ENCODE assay signal across 8 cellular contexts in the genomic region with DNA sequence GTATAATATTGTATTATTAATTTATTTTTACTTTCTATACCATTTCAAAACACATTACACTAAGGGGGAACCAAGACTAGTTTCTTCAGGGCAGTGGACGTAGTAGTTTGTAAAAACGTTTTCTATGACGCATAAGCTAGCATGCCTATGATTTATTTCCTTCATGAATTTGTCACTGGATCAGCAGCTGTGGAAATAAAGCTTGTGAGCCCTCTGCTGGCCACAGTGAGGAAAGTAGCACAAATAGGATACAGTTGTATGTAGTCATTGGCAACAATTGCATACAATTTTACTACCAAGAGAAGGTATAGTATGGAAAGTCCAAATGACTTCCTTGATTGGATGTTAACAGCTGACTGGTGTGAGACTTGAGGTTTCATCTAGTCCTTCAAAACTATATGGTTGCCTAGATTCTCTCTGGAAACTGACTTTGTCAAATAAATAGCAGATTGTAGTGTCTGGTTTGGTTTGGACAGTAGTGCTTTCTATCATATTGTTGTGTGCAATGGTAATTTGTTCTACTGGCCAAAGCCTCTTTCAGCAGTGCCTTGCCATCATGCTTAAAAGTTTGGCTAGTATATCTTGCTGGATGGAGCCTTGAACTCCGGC. TPM values are rescaled to one million over a fixed set of nuclear protein-coding genes. Genes with fewer than 3 reads are reported as not detected.
DNase-seq lines count a peak whose midpoint lies in the region; ATAC-seq, FAIRE-seq and TF ChIP-seq lines count a peak whose summit lies in the region.

No MANE protein-coding gene starts in this region.

- DNase-seq in AG08396 (ENCODE audit: low spot score): peak; percentile 68
- peak; percentile 88 for DNase-seq in NCI-H2107 treated with DMSO at 0.1 percent for 48 hours (lab: John Stamatoyannopoulos, UW; ENCODE audit: unreplicated experiment)
- DNase-seq in UCSD-AML1 (lab: John Stamatoyannopoulos, UW; ENCODE audit: unreplicated experiment): peak; percentile 27
- peak; percentile 76 for DNase-seq in mammary epithelial cell
- peak; percentile 35 for DNase-seq in keratinocyte (ENCODE audit: low read depth, low spot score)
- peak; percentile 60 for DNase-seq in stimulated activated CD4-positive, alpha-beta T cell treated with anti-CD3 and anti-CD28 coated beads, Interleukin-1b, Interleukin-23, amount 100 ng/mL, for 48 hours

- in situ Hi-C loops in mammary epithelial cell (cut with MboI; ENCODE audit: low sequenced_read_pairs in 2 of 2): loop anchor here in 1 of 2 donors (10.0 kb wide), 1 partner anchor 325 kb away; no protein-coding TSS in a partner anchor

- FAIRE-seq in keratinocyte (lab: Jason Lieb, UNC): peak; percentile 72

- H4K20me1 ChIP-seq in mammary epithelial cell (ENCODE audit: insufficient read depth, low read length): no peaks in the 10 kb centered on the region
- no peaks in the 10 kb centered on the region for H4K20me1 ChIP-seq in keratinocyte (ENCODE audit: control insufficient read depth, extremely low read depth, insufficient read depth, low read length)

- H3K4me2 ChIP-seq in mammary epithelial cell (ENCODE audit: insufficient read depth, low read depth, low read length) (no peak overlapping the region), keratinocyte (ENCODE audit: control insufficient read depth, extremely low read depth, insufficient read depth, low read depth, low read length) (no peak overlapping the region)

- CTCF ChIA-PET in mammary epithelial cell (lab: Charles Lee; ENCODE audit: low non-redundant PET): interaction anchor here (0.6 to 2.0 kb wide), 3 partner anchors 26 to 218 kb away, joined by 3 to 7 read pairs (median 7); no protein-coding TSS in a partner anchor

- H3K27me3 ChIP-seq in mammary epithelial cell (ENCODE audit: insufficient read depth, low read length): no peaks in the 10 kb centered on the region
- H3K27me3 ChIP-seq in keratinocyte (ENCODE audit: control insufficient read depth, extremely low read depth, insufficient read depth, low read length): no peaks in the 10 kb centered on the region

- H3K36me3 ChIP-seq in mammary epithelial cell (ENCODE audit: insufficient read depth, low read length): peaks cover 14% of the 10 kb centered on the region
- peaks cover 10 to 14% of the 10 kb centered on the region in 2 experiments for H3K36me3 ChIP-seq in keratinocyte (ENCODE audit: control insufficient read depth in 2 of 2, extremely low read depth in 1 of 2, insufficient read depth in 2 of 2, low read length in 2 of 2)

- H3K9me1 ChIP-seq in keratinocyte (ENCODE audit: control insufficient read depth, extremely low read depth, insufficient read depth, low read length): peaks cover 2% of the 10 kb centered on the region

- H3K79me2 ChIP-seq in mammary epithelial cell (ENCODE audit: insufficient read depth, low read length) (no peaks in the 10 kb centered on the region), keratinocyte (ENCODE audit: control insufficient read depth, insufficient read depth, low read length) (no peaks in the 10 kb centered on the region)

- TF ChIP-seq CTCF in mammary epithelial cell (conservative IDR thresholded peaks at IDR 0.05 in 1 of 2, IDR thresholded peaks at IDR 0.05 in 1 of 2; ENCODE audit: extremely low read depth in 1 of 2, insufficient read depth in 1 of 2, low read depth in 1 of 2, low read length in 2 of 2) (peak; percentile 78 to 86), keratinocyte (optimal IDR thresholded peaks at IDR 0.05 in 1 of 3, IDR thresholded peaks at IDR 0.05 in 1 of 3, conservative IDR thresholded peaks at IDR 0.05 in 1 of 3; ENCODE audit: extremely low read depth in 1 of 3, insufficient read depth in 2 of 3, low read length in 3 of 3) (peak; percentile 62 to 84 (median 73))

- dilution Hi-C loops in mammary epithelial cell (cut with HindIII; ENCODE audit: low sequenced_read_pairs): no loop called here
- dilution Hi-C loops in keratinocyte (cut with MboI; ENCODE audit: extremely low pct_ligation_motif_present, low sequenced_read_pairs): no loop called here

- H3K4me3 ChIP-seq in mammary epithelial cell (replicated peaks in 1 of 3; ENCODE audit: insufficient read depth in 1 of 3, low read depth in 2 of 3, low read length in 3 of 3): no peak overlapping the region
- H3K4me3 ChIP-seq in keratinocyte (ENCODE audit: control insufficient read depth in 2 of 3, extremely low read depth in 1 of 3, insufficient read depth in 2 of 3, low read depth in 1 of 3, low read length in 3 of 3): no peak overlapping the region

- BruUV-seq in mammary epithelial cell (replicated peaks; lab: Mats Ljungman, UMichigan): no TSS peak

- H3K4me1 ChIP-seq in mammary epithelial cell (ENCODE audit: insufficient read depth, low read length) (no peaks in the 10 kb centered on the region), keratinocyte (ENCODE audit: control insufficient read depth, extremely low read depth, insufficient read depth, low read length) (no peaks in the 10 kb centered on the region)

- ATAC-seq in GM21786 (IDR thresholded peaks at IDR 0.05; ENCODE audit: unreplicated experiment) (peak; percentile 53), HG03571 (IDR thresholded peaks at IDR 0.05; ENCODE audit: unreplicated experiment) (no peak)

- H3K9ac ChIP-seq in mammary epithelial cell (ENCODE audit: insufficient read depth, low read length): no peak overlapping the region
- H3K9ac ChIP-seq in keratinocyte (ENCODE audit: control insufficient read depth, extremely low read depth, insufficient read depth, low read length): no peak overlapping the region

- 32% methylated on average over 4 of the region's 4 CpGs for WGBS in mammary epithelial cell (ENCODE audit: low coverage, missing lambda C conversion rate)

- intact Hi-C loops in mammary epithelial cell (cut with micrococcal nuclease): loop anchor here (1.0 to 5.0 kb wide), 6 partner anchors 61 to 598 kb away; a partner anchor contains a TSS

- no peaks in the 10 kb centered on the region for H3K9me3 ChIP-seq in mammary epithelial cell (replicated peaks; ENCODE audit: insufficient read depth, low read length)
- H3K9me3 ChIP-seq in keratinocyte (ENCODE audit: control insufficient read depth, low read depth, low read length): no peaks in the 10 kb centered on the region

- H3K27ac ChIP-seq in mammary epithelial cell (ENCODE audit: insufficient read depth, low read depth, low read length): no peak overlapping the region
- H3K27ac ChIP-seq in keratinocyte (ENCODE audit: control insufficient read depth, insufficient read depth, low read length): no peak overlapping the region

- H2AFZ ChIP-seq in mammary epithelial cell (ENCODE audit: low read depth, low read length) (no peak overlapping the region), keratinocyte (ENCODE audit: control insufficient read depth, low read length) (no peak overlapping the region)

RNA-seq across cellular contexts. Expression of a gene that starts 24.3 kb away (rescaled TPM):
- not detected for total RNA-seq in mammary epithelial cell
- polyA plus RNA-seq in mammary epithelial cell (not detected), keratinocyte (0.01 TPM in 2 of 3 replicates, not detected in the other)
- polyA minus RNA-seq in mammary epithelial cell (not detected), keratinocyte (0.06 TPM in 1 of 3 replicates, not detected in the others)
- polyA plus RNA-seq in keratinocyte (2011; ENCODE audit: low read depth): 0.11 TPM
- polyA plus RNA-seq in keratinocyte (2011; cell fraction: cytosol; rRNA removed): not detected in 2 replicates
- 0.04 and 0.08 TPM in 2 replicates for polyA plus RNA-seq in keratinocyte (2011; cell fraction: nucleus; rRNA removed)
- polyA plus RNA-seq in keratinocyte (2012; ENCODE audit: low replicate concordance): 0.11 TPM in 1 of 2 replicates, not detected in the other
- not detected for polyA minus RNA-seq in keratinocyte (2011; cell fraction: cytosol; rRNA and poly(A)+ RNA removed)
- 0.21 and 0.23 TPM in 2 replicates for polyA minus RNA-seq in keratinocyte (2011; cell fraction: nucleus; rRNA and poly(A)+ RNA removed)

Comparison
In these comparisons a context has a peak if more than half of its experiments do, and no peak if none do; other contexts are left out.
1. DNase-seq: peak in every context shown above with its lines; median percentile 88 in NCI-H2107 treated with DMSO at 0.1 percent for 48 hours; 76 in mammary epithelial cell; 68 in AG08396; 60 in stimulated activated CD4-positive, alpha-beta T cell treated with anti-CD3 and anti-CD28 coated beads, Interleukin-1b, Interleukin-23, amount 100 ng/mL, for 48 hours; 35 in keratinocyte; 27 in UCSD-AML1.